8 cellular contexts compared by ENCODE assay signal in the genomic region with DNA sequence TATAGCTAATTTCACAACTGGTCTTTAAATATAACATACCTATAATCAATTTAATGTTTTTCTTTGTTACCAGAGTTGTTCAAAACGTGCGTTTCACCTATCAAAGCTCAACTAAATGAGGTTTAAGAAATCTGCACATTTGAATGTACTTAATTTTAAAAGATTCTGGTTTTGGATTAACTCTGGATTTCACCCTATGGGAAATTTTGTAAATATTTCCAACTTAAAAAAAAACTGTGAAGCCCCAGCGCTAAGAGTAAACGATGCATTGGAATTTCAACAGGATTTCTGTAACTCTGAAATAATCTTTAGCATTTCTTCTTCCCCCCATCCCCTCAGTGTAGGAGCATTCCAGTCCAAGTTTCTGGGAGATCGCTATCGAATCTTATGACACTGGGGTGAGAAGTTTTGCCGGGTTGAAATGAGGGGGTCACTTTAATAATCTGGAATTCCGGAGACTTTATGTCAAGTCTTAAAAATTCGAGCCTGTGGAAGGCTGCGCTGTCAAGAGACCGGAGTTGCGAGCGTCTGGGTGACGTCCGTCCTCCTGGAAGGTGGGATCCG. TPM values are rescaled to one million over a fixed set of nuclear protein-coding genes. Genes with fewer than 3 reads are reported as not detected.
DNase-seq lines count a peak whose midpoint lies in the region; ATAC-seq and TF ChIP-seq lines count a peak whose summit lies in the region.

No MANE protein-coding gene starts in this region.

- WGBS in esophagus squamous epithelium, 2 donors = 2 to 3% methylated on average over 8 of the region's 16 CpGs

- ATAC-seq in RWPE2 (ENCODE audit: low read depth) = no peak; the same call in 2 of the 3 replicates
- no peak for ATAC-seq in GM18511 (IDR thresholded peaks at IDR 0.05; ENCODE audit: unreplicated experiment)
- ATAC-seq in HG03469 (IDR thresholded peaks at IDR 0.05; ENCODE audit: unreplicated experiment) = no peak

- no peak for TF ChIP-seq POLR2A in esophagus squamous epithelium (IDR thresholded peaks at IDR 0.05)

- TF ChIP-seq CTCF in GM06990 (IDR thresholded peaks at IDR 0.05; ENCODE audit: insufficient read depth, low read length, poor library complexity, severe bottlenecking) = no peak
- TF ChIP-seq CTCF in RWPE2 (IDR thresholded peaks at IDR 0.05; ENCODE audit: poor library complexity, severe bottlenecking) = no peak
- no peak for TF ChIP-seq CTCF in esophagus squamous epithelium (IDR thresholded peaks at IDR 0.05)

- intact Hi-C loops in esophagus squamous epithelium (cut with DNase I) = loop anchor here (5.0 kb wide), 1 partner anchor 59 kb away; no protein-coding TSS in a partner anchor

- peaks cover 18% of the 10 kb centered on the region for H3K4me1 ChIP-seq in RWPE2 (ENCODE audit: insufficient read depth, poor library complexity, severe bottlenecking)
- peaks cover 8 to 45% (median 23%) of the 10 kb centered on the region in 3 donors for H3K4me1 ChIP-seq in esophagus squamous epithelium

- H3K4me3 ChIP-seq in GM06990 (replicated peaks; ENCODE audit: low read depth, low read length) (peak overlapping the region; percentile 97), RWPE2 (ENCODE audit: severe bottlenecking) (peak overlapping the region; percentile 95), esophagus squamous epithelium (peak overlapping the region; percentile 75 to 97 (median 94))

- H3K9me3 ChIP-seq in RWPE2 (ENCODE audit: severe bottlenecking) = no peaks in the 10 kb centered on the region
- no peaks in the 10 kb centered on the region for H3K9me3 ChIP-seq in esophagus squamous epithelium

- H3K27me3 ChIP-seq in GM06990 (replicated peaks; ENCODE audit: control insufficient read depth, insufficient read depth, low read length) (no peaks in the 10 kb centered on the region), RWPE2 (ENCODE audit: insufficient read depth, poor library complexity, severe bottlenecking) (no peaks in the 10 kb centered on the region), esophagus squamous epithelium (no peaks in the 10 kb centered on the region)

- H3K36me3 ChIP-seq in GM06990 (ENCODE audit: control insufficient read depth, insufficient read depth, low read length) (no peaks in the 10 kb centered on the region), RWPE2 (ENCODE audit: low read depth) (peaks cover 6% of the 10 kb centered on the region), esophagus squamous epithelium (no peaks in the 10 kb centered on the region)

- peak overlapping the region; percentile 90 for H3K27ac ChIP-seq in RWPE2 (ENCODE audit: poor library complexity, severe bottlenecking)
- H3K27ac ChIP-seq in esophagus squamous epithelium = peak overlapping the region; percentile 89 to 98 (median 97)

- no peak for DNase-seq in GM06990 (ENCODE audit: extremely low read depth, insufficient read length)
- DNase-seq in RWPE2 (ENCODE audit: low spot score) = no peak
- DNase-seq in esophagus squamous epithelium (lab: John Stamatoyannopoulos, UW) = no peak
- DNase-seq in pons (ENCODE audit: low spot score) = peak; percentile 8
- DNase-seq in DMS53 (lab: John Stamatoyannopoulos, UW) = no peak
- DNase-seq in MV-4-11 (lab: John Stamatoyannopoulos, UW) = no peak

RNA-seq across cellular contexts. Expression of a gene that starts 0.6 kb away (rescaled TPM):
- total RNA-seq in esophagus squamous epithelium = 10 to 100 TPM; 22.5 to 38.0 (median 27.4) TPM
